ENCODE assay signal across 8 cellular contexts in the genomic region with DNA sequence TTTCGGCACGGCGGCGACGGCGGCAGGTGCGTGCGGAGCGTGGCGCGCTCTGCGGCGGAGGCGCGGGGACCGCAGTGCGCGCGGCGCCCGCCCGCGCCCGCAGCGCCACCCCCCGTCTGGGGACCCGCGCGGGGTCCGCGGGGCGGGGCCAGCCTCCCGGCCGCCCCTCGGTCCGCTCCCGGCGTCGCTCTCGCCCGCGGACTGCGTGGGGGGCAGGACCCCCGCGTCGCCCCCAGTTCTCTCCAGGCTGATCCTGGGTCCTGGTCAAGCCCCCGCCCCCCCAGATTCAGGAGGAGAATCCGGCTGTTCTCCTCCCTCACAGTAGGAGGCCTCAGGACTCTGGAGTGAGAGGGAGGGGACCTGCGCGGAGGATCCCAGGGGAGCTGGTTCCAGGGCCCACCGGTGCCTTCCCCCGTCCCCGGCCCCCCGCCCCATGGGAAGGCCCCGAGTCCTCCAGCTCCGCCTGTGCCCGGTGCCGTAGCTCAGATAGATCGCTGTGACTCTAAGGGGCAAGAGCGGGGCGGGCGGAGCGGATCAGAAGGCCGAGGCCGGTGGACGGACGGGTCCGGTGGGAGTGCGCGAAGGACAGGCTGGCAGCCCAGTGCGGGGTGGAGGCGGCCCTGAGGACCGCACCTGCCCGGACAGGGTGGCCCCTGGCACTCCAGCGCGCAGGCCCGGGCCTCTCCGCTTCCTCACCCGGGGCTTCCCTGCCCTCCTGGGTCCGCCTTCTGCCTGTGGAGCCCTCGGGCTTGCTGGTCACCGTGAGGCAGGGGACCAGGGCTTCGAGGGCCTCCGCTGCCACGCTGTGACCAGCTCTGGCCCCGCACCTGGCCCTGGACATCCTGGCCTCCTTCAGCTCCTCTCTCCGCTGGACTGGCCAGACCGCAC. TPM values are rescaled to one million over a fixed set of nuclear protein-coding genes. Genes with fewer than 3 reads are reported as not detected.
DNase-seq lines count a peak whose midpoint lies in the region; ATAC-seq and TF ChIP-seq lines count a peak whose summit lies in the region.

A gene with protein sequence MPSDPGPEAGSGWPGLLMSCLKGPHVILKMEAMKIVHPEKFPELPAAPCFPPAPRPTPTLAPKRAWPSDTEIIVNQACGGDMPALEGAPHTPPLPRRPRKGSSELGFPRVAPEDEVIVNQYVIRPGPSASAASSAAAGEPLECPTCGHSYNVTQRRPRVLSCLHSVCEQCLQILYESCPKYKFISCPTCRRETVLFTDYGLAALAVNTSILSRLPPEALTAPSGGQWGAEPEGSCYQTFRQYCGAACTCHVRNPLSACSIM (minus strand): TSS at position 51 of the 888 bp plus-strand sequence. CDS start 1,028 bp downstream, outside the sequence.

- H3K4me3 Mint-ChIP-seq in endothelial cell (ENCODE audit: unreplicated experiment), result peak within 1 kb of the TSS; percentile 82
- peak within 1 kb of the TSS; percentile 75 for H3K4me3 Mint-ChIP-seq in natural killer cell treated with Interleukin-12 subunit alpha and Interleukin-12 subunit beta and Interleukin-15 and Interleukin-18, amount 100 ng/mL, for 72 hours

- no peak within 1 kb of the TSS for H3K27ac Mint-ChIP-seq in endothelial cell (ENCODE audit: unreplicated experiment)
- H3K27ac Mint-ChIP-seq in natural killer cell treated with Interleukin-12 subunit alpha and Interleukin-12 subunit beta and Interleukin-15 and Interleukin-18, amount 100 ng/mL, for 72 hours, result peak within 1 kb of the TSS; percentile 21 to 71

- no peaks in the 10 kb centered on the region for H3K4me1 Mint-ChIP-seq in endothelial cell (ENCODE audit: unreplicated experiment)
- H3K4me1 Mint-ChIP-seq in natural killer cell treated with Interleukin-12 subunit alpha and Interleukin-12 subunit beta and Interleukin-15 and Interleukin-18, amount 100 ng/mL, for 72 hours (ENCODE audit: low read depth in 2 of 2), result peaks cover under 1 to 3% of the 10 kb centered on the region in 2 donors

- TF ChIP-seq CTCF in AG10803 (conservative IDR thresholded peaks at IDR 0.05; ENCODE audit: low read length) (no peak), endothelial cell (IDR thresholded peaks at IDR 0.05; ENCODE audit: unreplicated experiment) (no peak)

- peak within 1 kb of the TSS; percentile 84 for H3K4me3 ChIP-seq in AG10803 (ENCODE audit: low read length)

- DNase-seq in AG10803 (ENCODE audit: low read depth) (no peak), RKO (ENCODE audit: low spot score) (peak; percentile 77), endothelial cell (ENCODE audit: low spot score) (no peak), activated gamma-delta T cell (lab: John Stamatoyannopoulos, UW) (no peak), OCI-M1 (lab: John Stamatoyannopoulos, UW) (no peak), Ammon's horn (ENCODE audit: low spot score) (no peak)
- no peak for DNase-seq in natural killer cell treated with Interleukin-12 subunit alpha and Interleukin-12 subunit beta and Interleukin-15 and Interleukin-18, amount 100 ng/mL, for 72 hours (ENCODE audit: low spot score)

- H3K9me3 Mint-ChIP-seq in endothelial cell (ENCODE audit: unreplicated experiment), result no peaks in the 10 kb centered on the region
- no peaks in the 10 kb centered on the region for H3K9me3 Mint-ChIP-seq in natural killer cell treated with Interleukin-12 subunit alpha and Interleukin-12 subunit beta and Interleukin-15 and Interleukin-18, amount 100 ng/mL, for 72 hours

- peak; percentile 3 for ATAC-seq in GM21528 (IDR thresholded peaks at IDR 0.05; ENCODE audit: low FRiP score, unreplicated experiment)
- ATAC-seq in natural killer cell treated with Interleukin-12 subunit alpha and Interleukin-12 subunit beta and Interleukin-15 and Interleukin-18, amount 100 ng/mL, for 72 hours, result no peak

- peaks cover 11% of the 10 kb centered on the region for H3K27me3 Mint-ChIP-seq in endothelial cell (ENCODE audit: unreplicated experiment)
- H3K27me3 Mint-ChIP-seq in natural killer cell treated with Interleukin-12 subunit alpha and Interleukin-12 subunit beta and Interleukin-15 and Interleukin-18, amount 100 ng/mL, for 72 hours, result peaks cover 0 to 2% of the 10 kb centered on the region in 2 donors

- no peaks in the 10 kb centered on the region for H3K36me3 Mint-ChIP-seq in endothelial cell (ENCODE audit: low read depth, unreplicated experiment)
- H3K36me3 Mint-ChIP-seq in natural killer cell treated with Interleukin-12 subunit alpha and Interleukin-12 subunit beta and Interleukin-15 and Interleukin-18, amount 100 ng/mL, for 72 hours, result no peaks in the 10 kb centered on the region

RNA-seq across cellular contexts. Expression of the gene that starts here (rescaled TPM):
- 1.1 TPM for total RNA-seq in endothelial cell (ENCODE audit: unreplicated experiment)
- total RNA-seq in natural killer cell treated with Interleukin-12 subunit alpha and Interleukin-12 subunit beta and Interleukin-15 and Interleukin-18, amount 100 ng/mL, for 72 hours, result 1 to 10 TPM; 1.4 to 1.9 TPM
